ENCODE assay signal across 7 cellular contexts in genomic region chr4:159764343-159764952, GRCh38.
DNase-seq lines count a peak whose midpoint lies in the region; ATAC-seq, FAIRE-seq and TF ChIP-seq lines count a peak whose summit lies in the region.

No MANE protein-coding gene starts in this region.

- H3K4me1 ChIP-seq in PC-3 (ENCODE audit: insufficient read depth, low read length) (no peaks in the 10 kb centered on the region), pancreas (peaks cover 0 to 3% (median 0%) of the 10 kb centered on the region in 3 donors)

- no peaks in the 10 kb centered on the region for H3K79me2 ChIP-seq in PC-3 (ENCODE audit: low read length)

- H3K27me3 ChIP-seq in GM06990 (replicated peaks; ENCODE audit: control insufficient read depth, insufficient read depth, low read length) (no peaks in the 10 kb centered on the region), HL-60 (ENCODE audit: insufficient read depth, poor library complexity, severe bottlenecking) (no peaks in the 10 kb centered on the region), PC-3 (ENCODE audit: low read length) (no peaks in the 10 kb centered on the region), pancreas (no peaks in the 10 kb centered on the region)

- intact Hi-C loops in PC-3 (cut with micrococcal nuclease) (loop anchor here (10.0 kb wide), 1 partner anchor 120 kb away; no protein-coding TSS in a partner anchor), pancreas (cut with DNase I) (no loop called here)

- BruUV-seq in PC-3 (replicated peaks; lab: Mats Ljungman, UMichigan), result no TSS peak

- H2AFZ ChIP-seq in PC-3 (ENCODE audit: low read length), result no peak overlapping the region; the same call in 1 of the 2 replicates

- H4K20me1 ChIP-seq in PC-3 (ENCODE audit: low read length), result no peaks in the 10 kb centered on the region

- H3K27ac ChIP-seq in HL-60 (replicated peaks) (no peak overlapping the region), PC-3 (ENCODE audit: low read length) (no peak overlapping the region), epithelial cell of prostate (no peak overlapping the region), pancreas (no peak overlapping the region)

- no peak overlapping the region for H3K9ac ChIP-seq in PC-3 (ENCODE audit: low read length)

- H3K4me3 ChIP-seq in GM06990 (replicated peaks; ENCODE audit: low read depth, low read length), result no peak overlapping the region
- H3K4me3 ChIP-seq in HL-60 (replicated peaks; ENCODE audit: insufficient read depth, low read length), result no peak overlapping the region
- no peak overlapping the region for H3K4me3 ChIP-seq in PC-3 (ENCODE audit: low read length)
- no peak overlapping the region for H3K4me3 ChIP-seq in pancreas

- peak overlapping the region; percentile 35; the same call in 1 of the 2 replicates for H3K4me2 ChIP-seq in PC-3 (ENCODE audit: low read length)

- ATAC-seq in GM21423 (IDR thresholded peaks at IDR 0.05; ENCODE audit: unreplicated experiment) (peak; percentile 85), PC-3 (peak; percentile 83), pancreas (peak; percentile 63 to 95 (median 87))

- TF ChIP-seq CTCF in GM06990 (IDR thresholded peaks at IDR 0.05; ENCODE audit: insufficient read depth, low read length, poor library complexity, severe bottlenecking) (peak; percentile 51), HL-60 (IDR thresholded peaks at IDR 0.05; ENCODE audit: insufficient read depth, low read length) (peak; percentile 7), PC-3 (conservative IDR thresholded peaks at IDR 0.05; ENCODE audit: low read depth, low read length) (peak; percentile 68), pancreas (IDR thresholded peaks at IDR 0.05) (peak; percentile 18 to 45 (median 40))

- H3K36me3 ChIP-seq in GM06990 (ENCODE audit: control insufficient read depth, insufficient read depth, low read length), result no peaks in the 10 kb centered on the region
- no peaks in the 10 kb centered on the region for H3K36me3 ChIP-seq in PC-3 (ENCODE audit: low read depth, low read length)
- no peaks in the 10 kb centered on the region for H3K36me3 ChIP-seq in pancreas

- no peaks in the 10 kb centered on the region for H3K9me2 ChIP-seq in PC-3 (replicated peaks; ENCODE audit: low read length)

- CTCF ChIA-PET in PC-3 (lab: Charles Lee), result interaction anchor here (0.6 kb wide), 1 partner anchor 108 kb away, joined by 8 read pairs; no protein-coding TSS in a partner anchor

- H3K9me3 ChIP-seq in PC-3 (ENCODE audit: low read length) (no peaks in the 10 kb centered on the region), pancreas (no peaks in the 10 kb centered on the region)

- FAIRE-seq in pancreas (lab: Jason Lieb, UNC), result no peak

- H3F3A ChIP-seq in PC-3 (ENCODE audit: low read length, unreplicated experiment), result no peaks in the 10 kb centered on the region

- whole genome bisulfite sequencing in pancreas, 2 donors, result 20 to 21% methylated on average over 5 of the region's 5 CpGs

- DNase-seq in GM06990 (ENCODE audit: extremely low read depth, insufficient read length) (peak; percentile 3), HL-60 (ENCODE audit: low read depth in 1 of 2, low spot score in 1 of 2) (peak; percentile 6 to 30), PC-3 (peak; percentile 64), epithelial cell of prostate (ENCODE audit: low read depth, low spot score) (peak; percentile 8), pancreas (peak in 2 of 6 donors; percentile 6 to 29), GM19238 (ENCODE audit: insufficient read length, low spot score) (no peak)

- POLR2A ChIA-PET in PC-3 (lab: Charles Lee; ENCODE audit: unreplicated experiment), result no interaction called here

Comparison
In these comparisons a context has a peak if more than half of its experiments do, and no peak if none do; other contexts are left out.
1. CTCF ChIP-seq: peak in every context shown above with its lines; median percentile 68 in PC-3; 51 in GM06990; 40 in pancreas; 7 in HL-60.